In genomic region chr5:96868603-96869371, GRCh38 we compare ENCODE assay signal across 7 cellular contexts. TPM values are rescaled to one million over a fixed set of nuclear protein-coding genes. Genes with fewer than 3 reads are reported as not detected.
A peak's percentile ranks its signal among the peaks of the same experiment; 100 is the strongest.
DNase-seq lines count a peak whose midpoint lies in the region; ATAC-seq and TF ChIP-seq lines count a peak whose summit lies in the region.

No MANE protein-coding gene starts in this region.

- no peaks in the 10 kb centered on the region for H3K4me1 ChIP-seq in body of pancreas

- 31 to 44% methylated on average over 6 of the region's 6 CpGs for WGBS in body of pancreas, 2 donors

- TF ChIP-seq POLR2A in body of pancreas (IDR thresholded peaks at IDR 0.05) = no peak

- intact Hi-C loops in body of pancreas (cut with DNase I) = no loop called here

- TF ChIP-seq CTCF in body of pancreas (IDR thresholded peaks at IDR 0.05) = peak; percentile 82 to 94 (median 89)

- H3K9me3 ChIP-seq in body of pancreas = no peaks in the 10 kb centered on the region

- H3K27me3 ChIP-seq in body of pancreas = no peaks in the 10 kb centered on the region

- H3K36me3 ChIP-seq in body of pancreas (replicated peaks in 1 of 2; ENCODE audit: insufficient read depth in 1 of 2, low read depth in 2 of 2) = no peaks in the 10 kb centered on the region

- no peak overlapping the region for H3K4me3 ChIP-seq in body of pancreas

- DNase-seq in ELR (ENCODE audit: low read depth) = peak; percentile 82
- peak; percentile 35 for DNase-seq in NCI-H748 treated with DMSO at 0.1 percent for 48 hours (lab: John Stamatoyannopoulos, UW)
- peak in 3 of 4 donors; percentile 11 to 52 (median 26) for DNase-seq in body of pancreas
- DNase-seq in inferior parietal cortex (ENCODE audit: extremely low spot score) = peak; percentile 72
- DNase-seq in stromal cell of bone marrow (ENCODE audit: low read depth) = peak; percentile 54

- H3K27ac ChIP-seq in body of pancreas = no peak overlapping the region

- ATAC-seq in GM19438 (IDR thresholded peaks at IDR 0.05; ENCODE audit: low read depth, unreplicated experiment) (peak; percentile 68), HG03342 (IDR thresholded peaks at IDR 0.05; ENCODE audit: unreplicated experiment) (peak; percentile 72), body of pancreas (peak; percentile 88)

RNA-seq across cellular contexts. Expression of gene ERAP2, which starts 7.5 kb away (rescaled TPM):
- 10 to 100 TPM in 1 of 2 donors, 1 to 10 TPM in 1; 7.5 to 24.7 TPM for total RNA-seq in body of pancreas

Comparison
In these comparisons a context has a peak if more than half of its experiments do, and no peak if none do; other contexts are left out.
1. DNase-seq: peak in every context shown above with its lines; median percentile 82 in ELR; 72 in inferior parietal cortex; 54 in stromal cell of bone marrow; 35 in NCI-H748 treated with DMSO at 0.1 percent for 48 hours; 26 in body of pancreas.